ENCODE assay signal across 1 cellular context in the genomic region with DNA sequence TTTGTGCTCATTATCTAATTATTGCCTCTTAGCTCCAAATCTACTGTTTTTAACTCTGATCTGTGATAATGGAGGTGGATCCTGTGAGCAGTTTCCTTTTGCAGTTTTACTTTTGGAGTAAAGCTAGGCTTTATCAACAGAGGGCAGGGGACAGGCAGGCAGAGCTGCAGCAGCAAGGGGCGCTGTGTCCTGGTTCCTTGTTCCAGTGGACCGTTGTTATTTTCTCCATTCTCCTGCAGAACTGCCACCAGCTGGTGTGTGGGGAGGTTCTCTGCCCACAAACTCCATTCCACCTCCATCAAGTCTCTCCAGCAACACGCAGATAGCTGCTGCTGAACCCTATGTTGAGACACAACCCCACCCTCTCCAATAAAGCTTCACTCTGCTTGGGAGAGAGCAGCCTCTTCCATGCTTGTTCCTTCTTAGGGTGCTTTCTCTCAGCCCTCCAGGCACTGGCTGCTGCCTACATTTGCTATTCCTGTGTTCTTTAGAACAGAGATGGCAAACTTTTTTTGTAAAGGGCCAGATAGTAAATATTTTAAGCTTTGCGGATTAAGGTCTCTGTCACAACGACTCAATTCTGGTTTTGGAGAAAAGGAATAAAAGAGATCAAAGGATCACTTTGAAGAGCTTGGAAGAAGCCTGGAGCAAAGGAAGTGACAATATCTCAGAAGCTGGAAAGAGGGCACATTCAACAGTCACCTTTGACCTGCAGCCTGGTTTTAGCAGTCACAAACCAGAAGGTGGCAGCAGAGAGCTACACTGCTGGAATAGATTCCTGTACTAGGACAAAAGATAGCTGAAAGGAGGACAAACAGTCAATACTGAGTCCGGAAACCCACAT.
A peak's percentile ranks its signal among the peaks of the same experiment; 100 is the strongest.
TF ChIP-seq lines count a peak whose summit lies in the region.

No MANE protein-coding gene starts in this region.

TF ChIP-seq in HepG2, 621 proteins besides CTCF, POLR2A, EP300 and RAD21 (continued from another document):
- TF ChIP-seq, protein P1, sequence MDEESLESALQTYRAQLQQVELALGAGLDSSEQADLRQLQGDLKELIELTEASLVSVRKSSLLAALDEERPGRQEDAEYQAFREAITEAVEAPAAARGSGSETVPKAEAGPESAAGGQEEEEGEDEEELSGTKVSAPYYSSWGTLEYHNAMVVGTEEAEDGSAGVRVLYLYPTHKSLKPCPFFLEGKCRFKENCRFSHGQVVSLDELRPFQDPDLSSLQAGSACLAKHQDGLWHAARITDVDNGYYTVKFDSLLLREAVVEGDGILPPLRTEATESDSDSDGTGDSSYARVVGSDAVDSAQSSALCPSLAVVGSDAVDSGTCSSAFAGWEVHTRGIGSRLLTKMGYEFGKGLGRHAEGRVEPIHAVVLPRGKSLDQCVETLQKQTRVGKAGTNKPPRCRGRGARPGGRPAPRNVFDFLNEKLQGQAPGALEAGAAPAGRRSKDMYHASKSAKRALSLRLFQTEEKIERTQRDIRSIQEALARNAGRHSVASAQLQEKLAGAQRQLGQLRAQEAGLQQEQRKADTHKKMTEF (CRISPR knock-in tag; IDR thresholded peaks at IDR 0.05) = no peak
- TF ChIP-seq ZNF776 (CRISPR knock-in tag; IDR thresholded peaks at IDR 0.05) (no peak), NR2F1 (CRISPR knock-in tag; IDR thresholded peaks at IDR 0.05) (peak; percentile 95), HOXA3 (CRISPR knock-in tag; IDR thresholded peaks at IDR 0.05) (no peak), STAG1 (CRISPR knock-in tag; IDR thresholded peaks at IDR 0.05) (peak; percentile 78), NR2C2 (CRISPR knock-in tag; IDR thresholded peaks at IDR 0.05; ENCODE audit: borderline replicate concordance) (peak; percentile 87), SRF (IDR thresholded peaks at IDR 0.05; ENCODE audit: low read depth, low read length) (no peak), ZBTB3 (CRISPR knock-in tag; IDR thresholded peaks at IDR 0.05; ENCODE audit: borderline replicate concordance, low read depth) (no peak), PAWR (CRISPR knock-in tag; IDR thresholded peaks at IDR 0.05; ENCODE audit: borderline replicate concordance) (no peak), PPARG (CRISPR knock-in tag; conservative IDR thresholded peaks at IDR 0.05) (peak; percentile 95), HNF4G (IDR thresholded peaks at IDR 0.05; ENCODE audit: borderline replicate concordance, low read depth, low read length) (peak; percentile 62; the same call in 1 of the 2 replicates), HNF4G (CRISPR knock-in tag; IDR thresholded peaks at IDR 0.05; ENCODE audit: borderline replicate concordance, low read depth) (no peak), PCBP1 (IDR thresholded peaks at IDR 0.05; ENCODE audit: borderline replicate concordance, low read depth, low read length) (no peak), SMC3 (IDR thresholded peaks at IDR 0.05; ENCODE audit: low read length) (peak; percentile 70), REXO4 (CRISPR knock-in tag; IDR thresholded peaks at IDR 0.05; ENCODE audit: borderline replicate concordance) (no peak), SOX13 (IDR thresholded peaks at IDR 0.05) (no peak), SOX13 (CRISPR knock-in tag; conservative IDR thresholded peaks at IDR 0.05 in 1 of 2, IDR thresholded peaks at IDR 0.05 in 1 of 2) (peak in 1 of 2 experiments; percentile 13; a peak in 1 of 4 replicates), ELF1 (CRISPR knock-in tag; IDR thresholded peaks at IDR 0.05) (0 out of 2 replicates have a peak, but pooled peaks have one; percentile 20), NR2F2 (IDR thresholded peaks at IDR 0.05; ENCODE audit: borderline replicate concordance, low read depth) (peak; percentile 81)
- TF ChIP-seq, protein P2, sequence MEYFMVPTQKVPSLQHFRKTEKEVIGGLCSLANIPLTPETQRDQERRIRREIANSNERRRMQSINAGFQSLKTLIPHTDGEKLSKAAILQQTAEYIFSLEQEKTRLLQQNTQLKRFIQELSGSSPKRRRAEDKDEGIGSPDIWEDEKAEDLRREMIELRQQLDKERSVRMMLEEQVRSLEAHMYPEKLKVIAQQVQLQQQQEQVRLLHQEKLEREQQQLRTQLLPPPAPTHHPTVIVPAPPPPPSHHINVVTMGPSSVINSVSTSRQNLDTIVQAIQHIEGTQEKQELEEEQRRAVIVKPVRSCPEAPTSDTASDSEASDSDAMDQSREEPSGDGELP (IDR thresholded peaks at IDR 0.05; ENCODE audit: borderline replicate concordance, low read depth) = no peak
- TF ChIP-seq, protein P3, sequence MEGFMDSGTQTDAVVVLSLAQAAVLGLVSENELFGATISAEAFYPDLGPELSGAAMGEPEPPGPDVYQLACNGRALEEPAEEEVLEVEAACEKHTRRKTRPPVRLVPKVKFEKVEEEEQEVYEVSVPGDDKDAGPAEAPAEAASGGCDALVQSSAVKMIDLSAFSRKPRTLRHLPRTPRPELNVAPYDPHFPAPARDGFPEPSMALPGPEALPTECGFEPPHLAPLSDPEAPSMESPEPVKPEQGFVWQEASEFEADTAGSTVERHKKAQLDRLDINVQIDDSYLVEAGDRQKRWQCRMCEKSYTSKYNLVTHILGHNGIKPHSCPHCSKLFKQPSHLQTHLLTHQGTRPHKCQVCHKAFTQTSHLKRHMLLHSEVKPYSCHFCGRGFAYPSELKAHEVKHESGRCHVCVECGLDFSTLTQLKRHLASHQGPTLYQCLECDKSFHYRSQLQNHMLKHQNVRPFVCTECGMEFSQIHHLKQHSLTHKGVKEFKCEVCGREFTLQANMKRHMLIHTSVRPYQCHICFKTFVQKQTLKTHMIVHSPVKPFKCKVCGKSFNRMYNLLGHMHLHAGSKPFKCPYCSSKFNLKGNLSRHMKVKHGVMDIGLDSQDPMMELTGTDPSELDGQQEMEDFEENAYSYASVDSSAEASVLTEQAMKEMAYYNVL (CRISPR knock-in tag; IDR thresholded peaks at IDR 0.05; ENCODE audit: borderline replicate concordance) = peak; percentile 33; the same call in 1 of the 2 replicates
- TF ChIP-seq, protein P4, sequence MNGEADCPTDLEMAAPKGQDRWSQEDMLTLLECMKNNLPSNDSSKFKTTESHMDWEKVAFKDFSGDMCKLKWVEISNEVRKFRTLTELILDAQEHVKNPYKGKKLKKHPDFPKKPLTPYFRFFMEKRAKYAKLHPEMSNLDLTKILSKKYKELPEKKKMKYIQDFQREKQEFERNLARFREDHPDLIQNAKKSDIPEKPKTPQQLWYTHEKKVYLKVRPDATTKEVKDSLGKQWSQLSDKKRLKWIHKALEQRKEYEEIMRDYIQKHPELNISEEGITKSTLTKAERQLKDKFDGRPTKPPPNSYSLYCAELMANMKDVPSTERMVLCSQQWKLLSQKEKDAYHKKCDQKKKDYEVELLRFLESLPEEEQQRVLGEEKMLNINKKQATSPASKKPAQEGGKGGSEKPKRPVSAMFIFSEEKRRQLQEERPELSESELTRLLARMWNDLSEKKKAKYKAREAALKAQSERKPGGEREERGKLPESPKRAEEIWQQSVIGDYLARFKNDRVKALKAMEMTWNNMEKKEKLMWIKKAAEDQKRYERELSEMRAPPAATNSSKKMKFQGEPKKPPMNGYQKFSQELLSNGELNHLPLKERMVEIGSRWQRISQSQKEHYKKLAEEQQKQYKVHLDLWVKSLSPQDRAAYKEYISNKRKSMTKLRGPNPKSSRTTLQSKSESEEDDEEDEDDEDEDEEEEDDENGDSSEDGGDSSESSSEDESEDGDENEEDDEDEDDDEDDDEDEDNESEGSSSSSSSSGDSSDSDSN (CRISPR knock-in tag; IDR thresholded peaks at IDR 0.05) = no peak
